In the genomic region with DNA sequence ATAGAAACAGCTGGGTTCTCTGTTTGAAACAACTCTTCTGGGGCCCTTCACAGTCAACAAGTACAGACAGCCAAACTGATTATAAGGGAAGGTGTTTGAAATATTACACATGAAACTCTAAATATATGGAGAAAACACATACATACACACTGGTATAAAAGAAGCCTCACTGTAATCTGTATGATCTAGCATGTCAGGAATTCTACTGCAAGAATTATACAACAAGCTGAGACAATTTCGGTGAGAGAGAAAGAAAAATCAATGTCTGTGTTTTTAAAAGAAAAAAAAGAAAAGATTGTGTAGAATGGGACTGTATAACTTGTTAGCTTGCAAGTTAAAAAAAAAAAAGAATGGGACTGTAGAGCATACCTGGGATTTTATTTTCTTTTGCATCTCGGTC, we compare ENCODE assay signal across 9 cellular contexts. TPM values are rescaled to one million over a fixed set of nuclear protein-coding genes. Genes with fewer than 3 reads are reported as not detected.
DNase-seq lines count a peak whose midpoint lies in the region; ATAC-seq and TF ChIP-seq lines count a peak whose summit lies in the region.
"Had no signal": no experiment of that assay in that cellular context is flagged by ENCODE, and none has a peak within 500 bp of the region (broad histone marks: within the 10 kb centered on the region; RNA-seq: fewer than 3 reads in every experiment).

No MANE protein-coding gene starts in this region.

- intact Hi-C loops in Right ventricle myocardium superior (cut with DNase I): no loop called here

- TF ChIP-seq CTCF in right atrium auricular region (IDR thresholded peaks at IDR 0.05) (no peak), chondrocyte (IDR thresholded peaks at IDR 0.05) (no peak), gastroesophageal sphincter (IDR thresholded peaks at IDR 0.05) (no peak)

- H3K9me3 ChIP-seq in right atrium auricular region: peaks cover 0 to 11% of the 10 kb centered on the region in 2 donors
- H3K9me3 ChIP-seq in MG63: peaks cover 14% of the 10 kb centered on the region
- H3K9me3 ChIP-seq in gastroesophageal sphincter: peaks cover 0 to 12% (median 0%) of the 10 kb centered on the region in 3 donors

- H3K27ac ChIP-seq in right atrium auricular region: peak overlapping the region; percentile 71 to 82
- no peak overlapping the region for H3K27ac ChIP-seq in gastroesophageal sphincter

- H3K4me3 ChIP-seq in right atrium auricular region (no peak overlapping the region), MG63 (no peak overlapping the region), gastroesophageal sphincter (no peak overlapping the region)

- H3K36me3 Mint-ChIP-seq in chondrocyte (ENCODE audit: low read depth): peaks cover 14% of the 10 kb centered on the region
- H3K36me3 Mint-ChIP-seq: CD14-positive monocyte had no signal

- TF ChIP-seq POLR2A in gastroesophageal sphincter (IDR thresholded peaks at IDR 0.05): no peak

- H3K9me3 Mint-ChIP-seq in chondrocyte (ENCODE audit: low read depth): peaks cover 11% of the 10 kb centered on the region

- TF ChIP-seq EP300 in gastroesophageal sphincter (IDR thresholded peaks at IDR 0.05): no peak

- H3K36me3 ChIP-seq in right atrium auricular region: no peaks in the 10 kb centered on the region
- peaks cover 61% of the 10 kb centered on the region for H3K36me3 ChIP-seq in MG63
- H3K36me3 ChIP-seq in gastroesophageal sphincter: peaks cover 0 to 15% of the 10 kb centered on the region in 2 donors

- H3K27ac Mint-ChIP-seq in chondrocyte (ENCODE audit: unreplicated experiment): peak overlapping the region; percentile 64
- H3K27ac Mint-ChIP-seq: CD14-positive monocyte had no signal

- no peak overlapping the region for H3K4me3 Mint-ChIP-seq in chondrocyte (ENCODE audit: unreplicated experiment)
- H3K4me3 Mint-ChIP-seq: CD14-positive monocyte had no signal

- H3K4me1 ChIP-seq in right atrium auricular region (peaks cover 0 to 48% of the 10 kb centered on the region in 2 donors), gastroesophageal sphincter (peaks cover 6 to 39% (median 16%) of the 10 kb centered on the region in 3 donors)

- DNase-seq in right atrium auricular region (ENCODE audit: low spot score): no peak
- DNase-seq in Right ventricle myocardium superior: no peak
- DNase-seq in chondrocyte (ENCODE audit: low spot score): no peak
- no peak for DNase-seq in MG63
- DNase-seq in NCI-H187 treated with DMSO at 0.1 percent for 48 hours (lab: John Stamatoyannopoulos, UW): no peak
- DNase-seq in activated CD4-positive, alpha-beta T cell treated with anti-CD3 and anti-CD28 coated beads for 4 hours: no peak

- no peaks in the 10 kb centered on the region for H3K27me3 ChIP-seq in right atrium auricular region
- H3K27me3 ChIP-seq in MG63: no peaks in the 10 kb centered on the region
- H3K27me3 ChIP-seq in gastroesophageal sphincter: no peaks in the 10 kb centered on the region

- H3K4me1 Mint-ChIP-seq in chondrocyte (ENCODE audit: low read depth): peaks cover 29% of the 10 kb centered on the region

- H3K27me3 Mint-ChIP-seq in chondrocyte (ENCODE audit: low read depth): no peaks in the 10 kb centered on the region

- WGBS in gastroesophageal sphincter (ENCODE audit: low coverage in 1 of 2), 2 donors: 44 to 58% methylated on average over 2 of the region's 2 CpGs

- ATAC-seq in Right ventricle myocardium superior (ENCODE audit: poor library complexity) (no peak), HG03108 (IDR thresholded peaks at IDR 0.05; ENCODE audit: unreplicated experiment) (peak; percentile 12), gastroesophageal sphincter (no peak)

RNA-seq across cellular contexts. Expression of a gene that starts 26.3 kb away (rescaled TPM):
- total RNA-seq in right atrium auricular region: 10 to 100 TPM; 14.6 to 15.8 TPM
- total RNA-seq in Right ventricle myocardium superior: 17.6 TPM
- 5.8 to 12.4 TPM (median 12.0 TPM) in 3 replicates for total RNA-seq in chondrocyte
- total RNA-seq in MG63 (2014; rRNA removed; shearing (Covaris generic); ENCODE audit: low replicate concordance): 5.1 and 5.6 TPM in 2 replicates
- 10 to 100 TPM; 17.4 to 39.0 (median 25.3) TPM for total RNA-seq in gastroesophageal sphincter

Comparison
In these comparisons a context has a peak if more than half of its experiments do, and no peak if none do; other contexts are left out.
1. H3K27ac ChIP-seq: peak in right atrium auricular region (2 of 2); none in gastroesophageal sphincter (0 of 4).